Comparison of ENCODE assay signal across 12 cellular contexts in genomic region chr3:186110975-186111974, GRCh38. TPM values are rescaled to one million over a fixed set of nuclear protein-coding genes. Genes with fewer than 3 reads are reported as not detected.
DNase-seq lines count a peak whose midpoint lies in the region; ATAC-seq, FAIRE-seq and TF ChIP-seq lines count a peak whose summit lies in the region.
"Had no signal": no experiment of that assay in that cellular context is flagged by ENCODE, and none has a peak within 500 bp of the region (broad histone marks: within the 10 kb centered on the region; RNA-seq: fewer than 3 reads in every experiment).

No MANE protein-coding gene starts in this region.

- CTCF ChIA-PET in OCI-LY7 (lab: Charles Lee; ENCODE audit: unreplicated experiment): no interaction called here

- intact Hi-C loops in OCI-LY7 (cut with micrococcal nuclease; ENCODE audit: unreplicated experiment): no loop called here

- H3K27ac Mint-ChIP-seq in T-helper 2 cell treated with Interferon-gamma antibody and Interleukin-4, amounts not matched to agents 5 μg/mL and 100 μg/mL, for 36 hours: no peak overlapping the region

- H3K4me1 Mint-ChIP-seq in T-helper 2 cell treated with Interferon-gamma antibody and Interleukin-4, amounts not matched to agents 5 μg/mL and 100 μg/mL, for 36 hours (ENCODE audit: low read depth): peaks cover 27% of the 10 kb centered on the region

- ATAC-seq in HG03280 (IDR thresholded peaks at IDR 0.05; ENCODE audit: unreplicated experiment): no peak
- ATAC-seq: heart left ventricle had no signal

- H3K9me3 Mint-ChIP-seq in T-helper 2 cell treated with Interferon-gamma antibody and Interleukin-4, amounts not matched to agents 5 μg/mL and 100 μg/mL, for 36 hours: no peaks in the 10 kb centered on the region

- BruUV-seq in OCI-LY7 (replicated peaks; lab: Mats Ljungman, UMichigan): no TSS peak

- H3K4me3 ChIP-seq in OCI-LY7 (ENCODE audit: low read depth, low read length, poor library complexity, severe bottlenecking): no peak overlapping the region

- FAIRE-seq in GM12892 (lab: Jason Lieb, UNC): peak; percentile 74

- peaks cover 85% of the 10 kb centered on the region for H3K27me3 Mint-ChIP-seq in T-helper 2 cell treated with Interferon-gamma antibody and Interleukin-4, amounts not matched to agents 5 μg/mL and 100 μg/mL, for 36 hours (ENCODE audit: low read depth)

- no peaks in the 10 kb centered on the region for H3K36me3 Mint-ChIP-seq in T-helper 2 cell treated with Interferon-gamma antibody and Interleukin-4, amounts not matched to agents 5 μg/mL and 100 μg/mL, for 36 hours (ENCODE audit: low read depth)

- H3K9me2 ChIP-seq in OCI-LY7 (ENCODE audit: insufficient read depth, low read length): no peaks in the 10 kb centered on the region

- H3K36me3 ChIP-seq in OCI-LY7 (ENCODE audit: insufficient read depth, low read length): no peaks in the 10 kb centered on the region
- H3K36me3 ChIP-seq: heart left ventricle had no signal

- H4K20me1 ChIP-seq in OCI-LY7 (ENCODE audit: insufficient read depth, low read length): no peaks in the 10 kb centered on the region

- H3K4me3 Mint-ChIP-seq in T-helper 2 cell treated with Interferon-gamma antibody and Interleukin-4, amounts not matched to agents 5 μg/mL and 100 μg/mL, for 36 hours: peak overlapping the region; percentile 29

- H3K27ac ChIP-seq in OCI-LY7 (ENCODE audit: low read depth, low read length, poor library complexity, severe bottlenecking): no peak overlapping the region

- POLR2A ChIA-PET in OCI-LY7 (lab: Charles Lee): interaction anchor here (0.8 kb wide), 1 partner anchor 106 kb away, joined by 3 read pairs; no protein-coding TSS in a partner anchor

- H3K4me1 ChIP-seq in OCI-LY7 (ENCODE audit: insufficient read depth, low read length, poor library complexity, severe bottlenecking): peaks cover 24% of the 10 kb centered on the region

- no peak for TF ChIP-seq CTCF in OCI-LY7 (conservative IDR thresholded peaks at IDR 0.05; ENCODE audit: low read length)

- no peaks in the 10 kb centered on the region for H3K9me3 ChIP-seq in OCI-LY7 (ENCODE audit: low read length)
- H3K9me3 ChIP-seq: heart left ventricle had no signal

- no peak overlapping the region for H3K4me2 ChIP-seq in OCI-LY7 (ENCODE audit: low read length)

- TF ChIP-seq POLR2A in GM12892 (IDR thresholded peaks at IDR 0.05; ENCODE audit: low read depth, low read length): no peak

- DNase-seq in CD1c-positive myeloid dendritic cell (ENCODE audit: extremely low spot score) (peak; percentile 84), GM12892 (ENCODE audit: insufficient read length) (no peak), medulla oblongata (ENCODE audit: extremely low spot score) (peak; percentile 73), DMS153 (lab: John Stamatoyannopoulos, UW) (no peak), OCI-LY7 (ENCODE audit: low spot score) (no peak)
- no peak for DNase-seq in T-helper 2 cell treated with Interferon-gamma antibody and Interleukin-4, amounts not matched to agents 5 μg/mL and 100 μg/mL, for 36 hours (ENCODE audit: low spot score)
- no peak for DNase-seq in effector CD8-positive, alpha-beta T cell (lab: John Stamatoyannopoulos, UW)
- DNase-seq: activated gamma-delta T cell, EL, NCI-H510A had no signal

- H2AFZ ChIP-seq in OCI-LY7 (ENCODE audit: low read length): no peak overlapping the region

- no peaks in the 10 kb centered on the region for H3K79me2 ChIP-seq in OCI-LY7 (ENCODE audit: insufficient read depth, low read depth, low read length)

RNA-seq across cellular contexts. Expression of gene ETV5, which starts 2.4 kb away (rescaled TPM):
- polyA plus RNA-seq in GM12892 (2012; ENCODE audit: missing spikeins): 6.4 TPM
- 0.85 TPM in 1 of 2 replicates, not detected in the other for total RNA-seq in OCI-LY7 (2014; rRNA removed; shearing (Covaris generic))
- total RNA-seq in OCI-LY7 (2022): 1.1 and 1.2 TPM in 2 replicates

Comparison
In these comparisons a context has a peak if more than half of its experiments do, and no peak if none do; other contexts are left out.
1. DNase-seq: peak in CD1c-positive myeloid dendritic cell (single experiment) and medulla oblongata (single experiment); none in GM12892 (single experiment), T-helper 2 cell treated with Interferon-gamma antibody and Interleukin-4, amounts not matched to agents 5 μg/mL and 100 μg/mL, for 36 hours (single experiment), DMS153 (single experiment), OCI-LY7 (single experiment) and effector CD8-positive, alpha-beta T cell (single experiment).